In the genomic region with DNA sequence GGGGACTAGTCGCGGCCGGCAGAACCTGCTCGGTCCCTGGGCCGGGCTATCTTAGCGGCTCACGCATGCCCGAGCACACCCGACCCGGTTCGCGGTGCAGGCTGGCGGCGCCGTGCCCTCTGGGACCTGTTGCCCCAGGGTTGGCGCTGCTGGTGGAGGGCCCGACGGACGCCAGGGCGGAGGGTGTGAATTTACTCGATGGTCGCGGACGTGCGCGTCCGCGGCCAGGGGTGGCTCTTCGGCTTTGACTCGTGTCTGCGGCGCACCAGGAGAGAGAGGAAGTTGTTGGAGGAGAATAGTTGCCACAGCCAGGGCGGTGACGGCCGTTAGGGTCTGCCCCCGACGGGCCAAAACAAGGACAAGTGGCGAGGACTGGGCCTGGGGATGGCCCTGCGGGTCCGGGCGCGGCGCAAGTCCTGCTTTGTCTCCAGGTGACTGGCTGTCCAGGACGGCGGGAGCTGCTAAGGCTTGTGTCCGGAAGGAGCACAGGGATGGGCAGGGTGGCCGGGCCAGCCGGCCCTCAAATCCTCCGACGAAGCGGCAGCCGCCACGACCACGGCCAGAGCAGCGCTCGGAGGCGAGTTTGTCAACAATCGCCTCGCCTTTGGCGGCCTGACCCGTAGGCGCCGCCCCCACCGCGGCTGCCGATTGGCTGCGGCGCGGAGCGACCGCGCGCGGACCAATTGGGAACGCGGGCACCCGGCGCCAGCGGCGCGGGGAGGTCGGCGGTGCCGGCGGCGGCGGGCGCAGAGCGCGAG, we compare ENCODE assay signal across 1 cellular context.
TF ChIP-seq lines count a peak whose summit lies in the region.

No MANE protein-coding gene starts in this region.

TF ChIP-seq in K562, 482 proteins besides CTCF, POLR2A, EP300 and RAD21 (continued from another document and continues in another):
- TF ChIP-seq, protein P1, sequence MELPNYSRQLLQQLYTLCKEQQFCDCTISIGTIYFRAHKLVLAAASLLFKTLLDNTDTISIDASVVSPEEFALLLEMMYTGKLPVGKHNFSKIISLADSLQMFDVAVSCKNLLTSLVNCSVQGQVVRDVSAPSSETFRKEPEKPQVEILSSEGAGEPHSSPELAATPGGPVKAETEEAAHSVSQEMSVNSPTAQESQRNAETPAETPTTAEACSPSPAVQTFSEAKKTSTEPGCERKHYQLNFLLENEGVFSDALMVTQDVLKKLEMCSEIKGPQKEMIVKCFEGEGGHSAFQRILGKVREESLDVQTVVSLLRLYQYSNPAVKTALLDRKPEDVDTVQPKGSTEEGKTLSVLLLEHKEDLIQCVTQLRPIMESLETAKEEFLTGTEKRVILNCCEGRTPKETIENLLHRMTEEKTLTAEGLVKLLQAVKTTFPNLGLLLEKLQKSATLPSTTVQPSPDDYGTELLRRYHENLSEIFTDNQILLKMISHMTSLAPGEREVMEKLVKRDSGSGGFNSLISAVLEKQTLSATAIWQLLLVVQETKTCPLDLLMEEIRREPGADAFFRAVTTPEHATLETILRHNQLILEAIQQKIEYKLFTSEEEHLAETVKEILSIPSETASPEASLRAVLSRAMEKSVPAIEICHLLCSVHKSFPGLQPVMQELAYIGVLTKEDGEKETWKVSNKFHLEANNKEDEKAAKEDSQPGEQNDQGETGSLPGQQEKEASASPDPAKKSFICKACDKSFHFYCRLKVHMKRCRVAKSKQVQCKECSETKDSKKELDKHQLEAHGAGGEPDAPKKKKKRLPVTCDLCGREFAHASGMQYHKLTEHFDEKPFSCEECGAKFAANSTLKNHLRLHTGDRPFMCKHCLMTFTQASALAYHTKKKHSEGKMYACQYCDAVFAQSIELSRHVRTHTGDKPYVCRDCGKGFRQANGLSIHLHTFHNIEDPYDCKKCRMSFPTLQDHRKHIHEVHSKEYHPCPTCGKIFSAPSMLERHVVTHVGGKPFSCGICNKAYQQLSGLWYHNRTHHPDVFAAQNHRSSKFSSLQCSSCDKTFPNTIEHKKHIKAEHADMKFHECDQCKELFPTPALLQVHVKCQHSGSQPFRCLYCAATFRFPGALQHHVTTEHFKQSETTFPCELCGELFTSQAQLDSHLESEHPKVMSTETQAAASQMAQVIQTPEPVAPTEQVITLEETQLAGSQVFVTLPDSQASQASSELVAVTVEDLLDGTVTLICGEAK (IDR thresholded peaks at IDR 0.05), result 0 out of 2 replicates have a peak, but pooled peaks have one; percentile 20
- TF ChIP-seq, protein P1 (CRISPR knock-in tag; IDR thresholded peaks at IDR 0.05), result no peak
- TF ChIP-seq ZNF3 (CRISPR knock-in tag; IDR thresholded peaks at IDR 0.05) (no peak), CCNT2 (IDR thresholded peaks at IDR 0.05; ENCODE audit: borderline replicate concordance, extremely low read depth, insufficient read length, low read depth, low read length) (peak; percentile 75), TEAD1 (CRISPR knock-in tag; IDR thresholded peaks at IDR 0.05) (no peak), DACH1 (IDR thresholded peaks at IDR 0.05; ENCODE audit: partially characterized antibody) (no peak), KLF10 (CRISPR knock-in tag; IDR thresholded peaks at IDR 0.05) (no peak), TCF7 (IDR thresholded peaks at IDR 0.05; ENCODE audit: borderline replicate concordance) (0 out of 2 replicates have a peak, but pooled peaks have one; percentile 21), CBX8 (IDR thresholded peaks at IDR 0.05; ENCODE audit: borderline replicate concordance, extremely low read depth, low read depth, low read length, poor library complexity, severe bottlenecking) (no peak), SIN3A (IDR thresholded peaks at IDR 0.05; ENCODE audit: borderline replicate concordance in 2 of 2, control insufficient read depth in 1 of 2, low read depth in 2 of 2, low read length in 2 of 2) (no peak), PML (IDR thresholded peaks at IDR 0.05; ENCODE audit: low read length) (no peak), TFAM (CRISPR knock-in tag; conservative IDR thresholded peaks at IDR 0.05) (no peak), GTF2F1 (IDR thresholded peaks at IDR 0.05; ENCODE audit: low read depth, low read length) (no peak), NFE2L1 (tag; IDR thresholded peaks at IDR 0.05; ENCODE audit: borderline replicate concordance, low read depth) (no peak), ZC3H8 (IDR thresholded peaks at IDR 0.05) (no peak), TEAD2 (tag; IDR thresholded peaks at IDR 0.05) (no peak), ZNF707 (CRISPR knock-in tag; conservative IDR thresholded peaks at IDR 0.05) (no peak), MCM2 (IDR thresholded peaks at IDR 0.05; ENCODE audit: low read depth) (no peak), PHTF2 (CRISPR knock-in tag; IDR thresholded peaks at IDR 0.05) (no peak), ZNF77 (CRISPR knock-in tag; IDR thresholded peaks at IDR 0.05) (no peak), CHCHD3 (CRISPR knock-in tag; IDR thresholded peaks at IDR 0.05) (no peak), TCF3 (CRISPR knock-in tag; IDR thresholded peaks at IDR 0.05) (no peak), TAF1 (IDR thresholded peaks at IDR 0.05; ENCODE audit: control insufficient read depth, extremely low read depth, insufficient read depth, low read length, severe bottlenecking) (peak; percentile 44), NR2C2 (CRISPR knock-in tag; IDR thresholded peaks at IDR 0.05) (no peak), NR2C2 (tag; IDR thresholded peaks at IDR 0.05) (peak; percentile 93), NUFIP1 (IDR thresholded peaks at IDR 0.05; ENCODE audit: partially characterized antibody) (no peak), SMAD2 (IDR thresholded peaks at IDR 0.05; ENCODE audit: low read depth, low read length) (no peak), GATAD2B (IDR thresholded peaks at IDR 0.05; ENCODE audit: borderline replicate concordance) (peak; percentile 76; the same call in 1 of the 2 replicates), COPS2 (conservative IDR thresholded peaks at IDR 0.05) (no peak)
- TF ChIP-seq, protein P2, sequence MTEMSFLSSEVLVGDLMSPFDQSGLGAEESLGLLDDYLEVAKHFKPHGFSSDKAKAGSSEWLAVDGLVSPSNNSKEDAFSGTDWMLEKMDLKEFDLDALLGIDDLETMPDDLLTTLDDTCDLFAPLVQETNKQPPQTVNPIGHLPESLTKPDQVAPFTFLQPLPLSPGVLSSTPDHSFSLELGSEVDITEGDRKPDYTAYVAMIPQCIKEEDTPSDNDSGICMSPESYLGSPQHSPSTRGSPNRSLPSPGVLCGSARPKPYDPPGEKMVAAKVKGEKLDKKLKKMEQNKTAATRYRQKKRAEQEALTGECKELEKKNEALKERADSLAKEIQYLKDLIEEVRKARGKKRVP (CRISPR knock-in tag; IDR thresholded peaks at IDR 0.05), result no peak
- TF ChIP-seq, protein P3, sequence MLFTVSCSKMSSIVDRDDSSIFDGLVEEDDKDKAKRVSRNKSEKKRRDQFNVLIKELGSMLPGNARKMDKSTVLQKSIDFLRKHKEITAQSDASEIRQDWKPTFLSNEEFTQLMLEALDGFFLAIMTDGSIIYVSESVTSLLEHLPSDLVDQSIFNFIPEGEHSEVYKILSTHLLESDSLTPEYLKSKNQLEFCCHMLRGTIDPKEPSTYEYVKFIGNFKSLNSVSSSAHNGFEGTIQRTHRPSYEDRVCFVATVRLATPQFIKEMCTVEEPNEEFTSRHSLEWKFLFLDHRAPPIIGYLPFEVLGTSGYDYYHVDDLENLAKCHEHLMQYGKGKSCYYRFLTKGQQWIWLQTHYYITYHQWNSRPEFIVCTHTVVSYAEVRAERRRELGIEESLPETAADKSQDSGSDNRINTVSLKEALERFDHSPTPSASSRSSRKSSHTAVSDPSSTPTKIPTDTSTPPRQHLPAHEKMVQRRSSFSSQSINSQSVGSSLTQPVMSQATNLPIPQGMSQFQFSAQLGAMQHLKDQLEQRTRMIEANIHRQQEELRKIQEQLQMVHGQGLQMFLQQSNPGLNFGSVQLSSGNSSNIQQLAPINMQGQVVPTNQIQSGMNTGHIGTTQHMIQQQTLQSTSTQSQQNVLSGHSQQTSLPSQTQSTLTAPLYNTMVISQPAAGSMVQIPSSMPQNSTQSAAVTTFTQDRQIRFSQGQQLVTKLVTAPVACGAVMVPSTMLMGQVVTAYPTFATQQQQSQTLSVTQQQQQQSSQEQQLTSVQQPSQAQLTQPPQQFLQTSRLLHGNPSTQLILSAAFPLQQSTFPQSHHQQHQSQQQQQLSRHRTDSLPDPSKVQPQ (CRISPR knock-in tag; IDR thresholded peaks at IDR 0.05; ENCODE audit: borderline replicate concordance), result no peak
- TF ChIP-seq, protein P4, sequence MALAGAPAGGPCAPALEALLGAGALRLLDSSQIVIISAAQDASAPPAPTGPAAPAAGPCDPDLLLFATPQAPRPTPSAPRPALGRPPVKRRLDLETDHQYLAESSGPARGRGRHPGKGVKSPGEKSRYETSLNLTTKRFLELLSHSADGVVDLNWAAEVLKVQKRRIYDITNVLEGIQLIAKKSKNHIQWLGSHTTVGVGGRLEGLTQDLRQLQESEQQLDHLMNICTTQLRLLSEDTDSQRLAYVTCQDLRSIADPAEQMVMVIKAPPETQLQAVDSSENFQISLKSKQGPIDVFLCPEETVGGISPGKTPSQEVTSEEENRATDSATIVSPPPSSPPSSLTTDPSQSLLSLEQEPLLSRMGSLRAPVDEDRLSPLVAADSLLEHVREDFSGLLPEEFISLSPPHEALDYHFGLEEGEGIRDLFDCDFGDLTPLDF (CRISPR knock-in tag; IDR thresholded peaks at IDR 0.05), result no peak
- TF ChIP-seq, protein P5, sequence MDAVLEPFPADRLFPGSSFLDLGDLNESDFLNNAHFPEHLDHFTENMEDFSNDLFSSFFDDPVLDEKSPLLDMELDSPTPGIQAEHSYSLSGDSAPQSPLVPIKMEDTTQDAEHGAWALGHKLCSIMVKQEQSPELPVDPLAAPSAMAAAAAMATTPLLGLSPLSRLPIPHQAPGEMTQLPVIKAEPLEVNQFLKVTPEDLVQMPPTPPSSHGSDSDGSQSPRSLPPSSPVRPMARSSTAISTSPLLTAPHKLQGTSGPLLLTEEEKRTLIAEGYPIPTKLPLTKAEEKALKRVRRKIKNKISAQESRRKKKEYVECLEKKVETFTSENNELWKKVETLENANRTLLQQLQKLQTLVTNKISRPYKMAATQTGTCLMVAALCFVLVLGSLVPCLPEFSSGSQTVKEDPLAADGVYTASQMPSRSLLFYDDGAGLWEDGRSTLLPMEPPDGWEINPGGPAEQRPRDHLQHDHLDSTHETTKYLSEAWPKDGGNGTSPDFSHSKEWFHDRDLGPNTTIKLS (IDR thresholded peaks at IDR 0.05; ENCODE audit: borderline replicate concordance, low read depth), result no peak
- TF ChIP-seq, protein P6, sequence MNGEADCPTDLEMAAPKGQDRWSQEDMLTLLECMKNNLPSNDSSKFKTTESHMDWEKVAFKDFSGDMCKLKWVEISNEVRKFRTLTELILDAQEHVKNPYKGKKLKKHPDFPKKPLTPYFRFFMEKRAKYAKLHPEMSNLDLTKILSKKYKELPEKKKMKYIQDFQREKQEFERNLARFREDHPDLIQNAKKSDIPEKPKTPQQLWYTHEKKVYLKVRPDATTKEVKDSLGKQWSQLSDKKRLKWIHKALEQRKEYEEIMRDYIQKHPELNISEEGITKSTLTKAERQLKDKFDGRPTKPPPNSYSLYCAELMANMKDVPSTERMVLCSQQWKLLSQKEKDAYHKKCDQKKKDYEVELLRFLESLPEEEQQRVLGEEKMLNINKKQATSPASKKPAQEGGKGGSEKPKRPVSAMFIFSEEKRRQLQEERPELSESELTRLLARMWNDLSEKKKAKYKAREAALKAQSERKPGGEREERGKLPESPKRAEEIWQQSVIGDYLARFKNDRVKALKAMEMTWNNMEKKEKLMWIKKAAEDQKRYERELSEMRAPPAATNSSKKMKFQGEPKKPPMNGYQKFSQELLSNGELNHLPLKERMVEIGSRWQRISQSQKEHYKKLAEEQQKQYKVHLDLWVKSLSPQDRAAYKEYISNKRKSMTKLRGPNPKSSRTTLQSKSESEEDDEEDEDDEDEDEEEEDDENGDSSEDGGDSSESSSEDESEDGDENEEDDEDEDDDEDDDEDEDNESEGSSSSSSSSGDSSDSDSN (IDR thresholded peaks at IDR 0.05; ENCODE audit: borderline replicate concordance in 1 of 2, low read depth in 2 of 2, low read length in 2 of 2), result peak in 1 of 2 experiments; percentile 73; a peak in 1 of 4 replicates
- TF ChIP-seq, protein P7, sequence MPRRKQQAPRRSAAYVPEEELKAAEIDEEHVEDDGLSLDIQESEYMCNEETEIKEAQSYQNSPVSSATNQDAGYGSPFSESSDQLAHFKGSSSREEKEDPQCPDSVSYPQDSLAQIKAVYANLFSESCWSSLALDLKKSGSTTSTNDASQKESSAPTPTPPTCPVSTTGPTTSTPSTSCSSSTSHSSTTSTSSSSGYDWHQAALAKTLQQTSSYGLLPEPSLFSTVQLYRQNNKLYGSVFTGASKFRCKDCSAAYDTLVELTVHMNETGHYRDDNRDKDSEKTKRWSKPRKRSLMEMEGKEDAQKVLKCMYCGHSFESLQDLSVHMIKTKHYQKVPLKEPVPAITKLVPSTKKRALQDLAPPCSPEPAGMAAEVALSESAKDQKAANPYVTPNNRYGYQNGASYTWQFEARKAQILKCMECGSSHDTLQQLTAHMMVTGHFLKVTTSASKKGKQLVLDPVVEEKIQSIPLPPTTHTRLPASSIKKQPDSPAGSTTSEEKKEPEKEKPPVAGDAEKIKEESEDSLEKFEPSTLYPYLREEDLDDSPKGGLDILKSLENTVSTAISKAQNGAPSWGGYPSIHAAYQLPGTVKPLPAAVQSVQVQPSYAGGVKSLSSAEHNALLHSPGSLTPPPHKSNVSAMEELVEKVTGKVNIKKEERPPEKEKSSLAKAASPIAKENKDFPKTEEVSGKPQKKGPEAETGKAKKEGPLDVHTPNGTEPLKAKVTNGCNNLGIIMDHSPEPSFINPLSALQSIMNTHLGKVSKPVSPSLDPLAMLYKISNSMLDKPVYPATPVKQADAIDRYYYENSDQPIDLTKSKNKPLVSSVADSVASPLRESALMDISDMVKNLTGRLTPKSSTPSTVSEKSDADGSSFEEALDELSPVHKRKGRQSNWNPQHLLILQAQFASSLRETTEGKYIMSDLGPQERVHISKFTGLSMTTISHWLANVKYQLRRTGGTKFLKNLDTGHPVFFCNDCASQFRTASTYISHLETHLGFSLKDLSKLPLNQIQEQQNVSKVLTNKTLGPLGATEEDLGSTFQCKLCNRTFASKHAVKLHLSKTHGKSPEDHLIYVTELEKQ (CRISPR knock-in tag; IDR thresholded peaks at IDR 0.05), result no peak
